ENCODE assay signal across 20 cellular contexts in the genomic region with DNA sequence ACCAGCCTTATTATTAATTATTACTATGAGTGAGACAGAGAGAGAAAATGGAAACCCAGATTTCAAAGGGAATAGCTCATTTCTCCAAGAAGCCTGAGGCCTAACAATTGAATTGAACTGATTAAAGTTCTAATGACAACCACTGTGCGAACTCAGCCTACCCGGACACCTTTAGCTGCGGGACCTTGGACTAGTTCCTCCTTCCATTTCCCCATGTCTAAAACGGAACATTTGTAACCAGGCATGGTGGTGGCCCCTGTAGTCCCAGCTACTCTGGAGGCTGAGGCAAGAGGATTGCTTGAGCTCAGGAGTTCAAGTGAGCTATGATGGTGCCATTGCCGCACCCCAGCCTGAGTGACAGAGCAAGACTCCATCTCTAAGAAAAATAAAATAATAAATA. TPM values are rescaled to one million over a fixed set of nuclear protein-coding genes. Genes with fewer than 3 reads are reported as not detected.
DNase-seq lines count a peak whose midpoint lies in the region; ATAC-seq and TF ChIP-seq lines count a peak whose summit lies in the region.
"Had no signal": no experiment of that assay in that cellular context is flagged by ENCODE, and none has a peak within 500 bp of the region (broad histone marks: within the 10 kb centered on the region; RNA-seq: fewer than 3 reads in every experiment).

No MANE protein-coding gene starts in this region.

- no peak overlapping the region for H3K9ac ChIP-seq in Karpas-422 (ENCODE audit: low read length)

- H3K4me1 ChIP-seq in Karpas-422 (ENCODE audit: low read length): peaks cover 16% of the 10 kb centered on the region
- H3K4me1 ChIP-seq in foreskin keratinocyte: no peaks in the 10 kb centered on the region
- H3K4me1 ChIP-seq: BE2C had no signal

- ATAC-seq in WTC11: no peak
- no peak for ATAC-seq in left lobe of liver
- no peak for ATAC-seq in foreskin keratinocyte

- H3K27ac Mint-ChIP-seq in WTC11: no peak overlapping the region
- H3K27ac Mint-ChIP-seq: CD4-positive, alpha-beta T cell; H9 had no signal

- no peaks in the 10 kb centered on the region for H3K9me3 ChIP-seq in Karpas-422 (ENCODE audit: low read length)
- H3K9me3 ChIP-seq: BE2C, Caco-2 had no signal

- peaks cover 9% of the 10 kb centered on the region; the same call in 1 of the 2 replicates for H3K27me3 Mint-ChIP-seq in WTC11 (ENCODE audit: low read depth)
- H3K27me3 Mint-ChIP-seq: CD4-positive, alpha-beta T cell had no signal

- no peak overlapping the region for H2AFZ ChIP-seq in Karpas-422 (ENCODE audit: low read length)

- H3K36me3 Mint-ChIP-seq in WTC11: peaks cover 26% of the 10 kb centered on the region

- H3K27ac ChIP-seq in Karpas-422 (ENCODE audit: low read length) (no peak overlapping the region), foreskin keratinocyte (no peak overlapping the region)

- H3K9me3 Mint-ChIP-seq in WTC11: no peaks in the 10 kb centered on the region
- H3K9me3 Mint-ChIP-seq: CD4-positive, alpha-beta T cell; H9 had no signal

- POLR2A ChIA-PET in WTC11 (lab: Charles Lee): no interaction called here

- TF ChIP-seq CTCF in WTC11 (IDR thresholded peaks at IDR 0.05) (no peak), foreskin keratinocyte (conservative IDR thresholded peaks at IDR 0.05) (no peak)

- no peaks in the 10 kb centered on the region for H3K79me2 ChIP-seq in Karpas-422 (ENCODE audit: low read length)

- CTCF ChIA-PET in WTC11 (lab: Charles Lee): interaction anchor here (0.7 to 3.6 kb wide), 8 partner anchors 8 to 1236 kb away, joined by 3 to 17 read pairs (median 6); no protein-coding TSS in a partner anchor

- H3K27me3 ChIP-seq in Karpas-422 (ENCODE audit: low read length) (no peaks in the 10 kb centered on the region), foreskin keratinocyte (peaks cover 4% of the 10 kb centered on the region)
- H3K27me3 ChIP-seq: BE2C had no signal

- intact Hi-C loops in posterior vena cava (cut with DNase I): no loop called here

- peaks cover 22% of the 10 kb centered on the region for H4K20me1 ChIP-seq in Karpas-422 (ENCODE audit: insufficient read depth, low read depth, low read length)

- H3K4me2 ChIP-seq in Karpas-422 (ENCODE audit: low read depth, low read length, poor library complexity, severe bottlenecking): no peak overlapping the region

- peaks cover 32% of the 10 kb centered on the region for H3K4me1 Mint-ChIP-seq in WTC11

- no peak overlapping the region for H3K4me3 Mint-ChIP-seq in WTC11
- H3K4me3 Mint-ChIP-seq: CD4-positive, alpha-beta T cell had no signal

- peak; percentile 77 for DNase-seq in Karpas-422
- DNase-seq in MV-4-11 (lab: John Stamatoyannopoulos, UW): peak; percentile 10
- DNase-seq in WTC11 (ENCODE audit: low spot score): no peak
- DNase-seq in posterior vena cava (ENCODE audit: low spot score): peak; percentile 50
- no peak for DNase-seq in left lobe of liver (ENCODE audit: low spot score)
- no peak for DNase-seq in mucosa of gallbladder (ENCODE audit: low spot score)
- DNase-seq in NCI-H2081 (lab: John Stamatoyannopoulos, UW): no peak
- DNase-seq in foreskin keratinocyte: no peak
- DNase-seq: ACHN; BE2C; C1 segment of cervical spinal cord; Caco-2; CD4-positive, alpha-beta T cell; DMS153; DMS79; GDM1; H9 had no signal

- H3K4me3 ChIP-seq in Karpas-422 (ENCODE audit: low read length): no peak overlapping the region

- no peaks in the 10 kb centered on the region for H3K9me2 ChIP-seq in Karpas-422 (replicated peaks; ENCODE audit: insufficient read depth, low read length)

- H3K36me3 ChIP-seq in Karpas-422 (ENCODE audit: insufficient read depth, low read length): peaks cover 27% of the 10 kb centered on the region
- H3K36me3 ChIP-seq: BE2C had no signal

TF ChIP-seq in WTC11, 78 proteins besides CTCF, POLR2A, EP300 and RAD21:
- TF ChIP-seq SOX15 (CRISPR knock-in tag; IDR thresholded peaks at IDR 0.05) (no peak), HMGA2 (CRISPR knock-in tag; IDR thresholded peaks at IDR 0.05) (peak; percentile 49; the same call in 1 of the 2 replicates), MYBL2 (CRISPR knock-in tag; IDR thresholded peaks at IDR 0.05) (no peak)

RNA-seq across cellular contexts. Expression of a gene that starts 16.4 kb away (rescaled TPM):
- not detected in 2 replicates for total RNA-seq in Karpas-422 (2014; rRNA removed; shearing (Covaris generic); ENCODE audit: low replicate concordance)
- total RNA-seq in WTC11 (2021) (not detected in 3 replicates), posterior vena cava (not detected), left lobe of liver (not detected), mucosa of gallbladder (not detected), foreskin keratinocyte (not detected in 2 replicates)
- not detected in 2 replicates for polyA plus RNA-seq in foreskin keratinocyte
- total RNA-seq: Caco-2; CD4-positive, alpha-beta T cell; Daoy; H1; H9; HT-29 had no signal
- polyA plus RNA-seq: H1 had no signal

RNA-seq across cellular contexts. Expression of a gene that starts 26.5 kb away (rescaled TPM):
- total RNA-seq in Karpas-422 (2014; rRNA removed; shearing (Covaris generic); ENCODE audit: low replicate concordance): 488 and 569 TPM in 2 replicates
- total RNA-seq in WTC11 (2021): 10.2 to 11.8 TPM (median 11.2 TPM) in 3 replicates
- total RNA-seq in posterior vena cava: 100 to 1,000 TPM in 1 of 2 donors, 10 to 100 TPM in 1; 87.7 to 143 TPM
- total RNA-seq in left lobe of liver: 30.8 TPM
- total RNA-seq in mucosa of gallbladder: 79.4 TPM
- 7.1 and 7.7 TPM in 2 replicates for total RNA-seq in foreskin keratinocyte
- 1.9 and 2.3 TPM in 2 replicates for polyA plus RNA-seq in foreskin keratinocyte

RNA-seq across cellular contexts. Expression of a gene that starts 48.6 kb away (rescaled TPM):
- not detected in 2 replicates for total RNA-seq in Karpas-422 (2014; rRNA removed; shearing (Covaris generic); ENCODE audit: low replicate concordance)
- 0.32 to 0.70 TPM in 2 of 3 replicates, not detected in the other for total RNA-seq in WTC11 (2021)
- total RNA-seq in posterior vena cava: not detected
- not detected for total RNA-seq in left lobe of liver
- 3.0 TPM for total RNA-seq in mucosa of gallbladder
- total RNA-seq in foreskin keratinocyte: not detected in 2 replicates
- polyA plus RNA-seq in foreskin keratinocyte: not detected in 2 replicates
- total RNA-seq: Caco-2; CD4-positive, alpha-beta T cell; Daoy; H1; H9; HT-29 had no signal

Comparison
In these comparisons a context has a peak if more than half of its experiments do, and no peak if none do; other contexts are left out.
1. DNase-seq: peak in Karpas-422 (single experiment), MV-4-11 (single experiment) and posterior vena cava (single experiment); none in WTC11 (single experiment), left lobe of liver (single experiment), mucosa of gallbladder (single experiment), NCI-H2081 (0 of 2) and foreskin keratinocyte (0 of 2).